10 cellular contexts compared by ENCODE assay signal in genomic region chr1:209490013-209490412, GRCh38.
DNase-seq lines count a peak whose midpoint lies in the region; ATAC-seq, FAIRE-seq and TF ChIP-seq lines count a peak whose summit lies in the region.
"Had no signal": no experiment of that assay in that cellular context is flagged by ENCODE, and none has a peak within 500 bp of the region (broad histone marks: within the 10 kb centered on the region; RNA-seq: fewer than 3 reads in every experiment).

No MANE protein-coding gene starts in this region.

- H3K4me2 ChIP-seq in HepG2 (ENCODE audit: low read depth, low read length): no peak overlapping the region

- TF ChIP-seq RAD21 in liver (IDR thresholded peaks at IDR 0.05) (peak; percentile 16), HepG2 (CRISPR knock-in tag; IDR thresholded peaks at IDR 0.05) (no peak)

- H3K4me1 ChIP-seq in liver (ENCODE audit: control insufficient read depth in 4 of 4, insufficient read depth in 4 of 4, low read length in 3 of 4) (peaks cover 0 to 4% (median 3%) of the 10 kb centered on the region in 4 donors), HepG2 (ENCODE audit: insufficient read depth, low read length) (no peaks in the 10 kb centered on the region), vagina (no peaks in the 10 kb centered on the region)

- FAIRE-seq in HepG2 (lab: Jason Lieb, UNC): no peak

- CTCF ChIA-PET in HepG2 (lab: Yijun Ruan, JAX; ENCODE audit: low intra/inter-chr PET ratio, low total read pairs): no interaction called here

- H3K9ac ChIP-seq in liver (ENCODE audit: low read depth in 1 of 2, low read length in 2 of 2) (no peak overlapping the region), HepG2 (ENCODE audit: insufficient read depth, low read depth, low read length) (no peak overlapping the region)

- POLR2A ChIA-PET in HepG2 (lab: Yijun Ruan, JAX): no interaction called here

- H3K27me3 ChIP-seq in liver (ENCODE audit: control insufficient read depth in 4 of 4, insufficient read depth in 4 of 4, low read length in 3 of 4) (no peaks in the 10 kb centered on the region), HepG2 (ENCODE audit: control insufficient read depth in 1 of 2, insufficient read depth in 2 of 2, low read length in 2 of 2) (no peaks in the 10 kb centered on the region), vagina (no peaks in the 10 kb centered on the region)

- H3K79me2 ChIP-seq in HepG2 (ENCODE audit: insufficient read depth, low read length): no peaks in the 10 kb centered on the region

- in situ Hi-C loops in HepG2 (cut with HindIII; ENCODE audit: extremely low pct_ligation_motif_present, low pct_unique_long_range_greater_than_20kb) (no loop called here), SK-MEL-5 (cut with HindIII; ENCODE audit: low pct_unique_long_range_greater_than_20kb, low sequenced_read_pairs) (no loop called here)

- no TSS peak for BruUV-seq in HepG2 (replicated peaks; lab: Mats Ljungman, UMichigan)

- H3K27ac ChIP-seq in liver (ENCODE audit: low read depth in 1 of 2, low read length in 2 of 2) (no peak overlapping the region), HepG2 (ENCODE audit: extremely low read length, insufficient read depth, low read length) (no peak overlapping the region), vagina (no peak overlapping the region), caudate nucleus (ENCODE audit: low read depth, low read length) (no peak overlapping the region)

- TF ChIP-seq POLR2A in HepG2 (IDR thresholded peaks at IDR 0.05; ENCODE audit: insufficient read depth in 1 of 2, low read depth in 2 of 2, low read length in 2 of 2) (no peak), vagina (IDR thresholded peaks at IDR 0.05) (no peak)

- intact Hi-C loops in HepG2 (cut with micrococcal nuclease; ENCODE audit: unreplicated experiment) (no loop called here), vagina (cut with DNase I) (no loop called here)

- H4K20me1 ChIP-seq in HepG2 (ENCODE audit: insufficient read depth, low read length): no peaks in the 10 kb centered on the region

- H3K36me3 ChIP-seq in liver (ENCODE audit: control insufficient read depth in 4 of 4, insufficient read depth in 3 of 4, low read depth in 1 of 4, low read length in 3 of 4) (no peaks in the 10 kb centered on the region), HepG2 (replicated peaks in 1 of 2; ENCODE audit: control insufficient read depth in 1 of 2, insufficient read depth in 2 of 2, low read length in 2 of 2) (no peaks in the 10 kb centered on the region), vagina (no peaks in the 10 kb centered on the region)

- TF ChIP-seq CTCF in liver (IDR thresholded peaks at IDR 0.05; ENCODE audit: low read depth, low read length, missing input control) (no peak), HepG2 (CRISPR knock-in tag; IDR thresholded peaks at IDR 0.05) (no peak), foreskin fibroblast (IDR thresholded peaks at IDR 0.05; ENCODE audit: low read depth, low read length) (peak; percentile 29), vagina (IDR thresholded peaks at IDR 0.05) (no peak)

- ATAC-seq in HepG2: no peak

- WGBS in liver: 74% methylated on average over 3 of the region's 3 CpGs
- WGBS in HepG2 (ENCODE audit: low lambda C conversion rate): 11% methylated on average over 3 of the region's 3 CpGs

- DNase-seq in HepG2 (ENCODE audit: low spot score) (no peak), SK-MEL-5 (ENCODE audit: low read depth, low spot score) (peak; percentile 24), foreskin fibroblast (peak; percentile 7 to 28), vagina (ENCODE audit: extremely low spot score in 2 of 2) (no peak), COLO668 (lab: John Stamatoyannopoulos, UW; ENCODE audit: unreplicated experiment) (no peak), caudate nucleus (lab: John Stamatoyannopoulos, UW) (no peak)
- no peak for DNase-seq in activated CD4-positive, alpha-beta T cell treated with anti-CD3 and anti-CD28 coated beads for 48 hours
- DNase-seq: Calu3; effector memory CD4-positive, alpha-beta T cell had no signal

- H3K9me3 ChIP-seq in liver (ENCODE audit: control insufficient read depth in 4 of 4, low read length in 3 of 4) (no peaks in the 10 kb centered on the region), HepG2 (ENCODE audit: low read length) (peaks cover under 1% of the 10 kb centered on the region; the same call in 1 of the 2 replicates), vagina (no peaks in the 10 kb centered on the region)

- H3K4me3 ChIP-seq in liver (ENCODE audit: low read depth in 1 of 3, low read length in 3 of 3) (no peak overlapping the region), HepG2 (replicated peaks in 1 of 3; ENCODE audit: insufficient read depth in 1 of 3, low read depth in 2 of 3, low read length in 3 of 3) (no peak overlapping the region), foreskin fibroblast (ENCODE audit: low read depth in 1 of 2, low read length in 2 of 2) (no peak overlapping the region), vagina (no peak overlapping the region)

- H2AFZ ChIP-seq in HepG2 (ENCODE audit: low read length): no peak overlapping the region

- TF ChIP-seq EP300 in HepG2 (IDR thresholded peaks at IDR 0.05; ENCODE audit: low read depth in 2 of 2, low read length in 2 of 2): no peak
- no peak for TF ChIP-seq EP300 in HepG2 (CRISPR knock-in tag; IDR thresholded peaks at IDR 0.05; ENCODE audit: borderline replicate concordance)

TF ChIP-seq in liver, 16 proteins besides CTCF, POLR2A, EP300 and RAD21 (continues in another document):
- TF ChIP-seq REST (IDR thresholded peaks at IDR 0.05) (no peak), SP1 (IDR thresholded peaks at IDR 0.05) (no peak), FOXA2 (IDR thresholded peaks at IDR 0.05) (no peak), RXRA (IDR thresholded peaks at IDR 0.05) (no peak), HNF4A (conservative IDR thresholded peaks at IDR 0.05) (no peak), FOXA1 (IDR thresholded peaks at IDR 0.05) (no peak)
- TF ChIP-seq, protein P1, sequence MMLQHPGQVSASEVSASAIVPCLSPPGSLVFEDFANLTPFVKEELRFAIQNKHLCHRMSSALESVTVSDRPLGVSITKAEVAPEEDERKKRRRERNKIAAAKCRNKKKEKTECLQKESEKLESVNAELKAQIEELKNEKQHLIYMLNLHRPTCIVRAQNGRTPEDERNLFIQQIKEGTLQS (IDR thresholded peaks at IDR 0.05): no peak

TF ChIP-seq in HepG2, 621 proteins besides CTCF, POLR2A, EP300 and RAD21:
- TF ChIP-seq ZNF788 (CRISPR knock-in tag; IDR thresholded peaks at IDR 0.05; ENCODE audit: borderline replicate concordance) (no peak), ZSCAN12 (CRISPR knock-in tag; IDR thresholded peaks at IDR 0.05) (no peak), SUZ12 (IDR thresholded peaks at IDR 0.05; ENCODE audit: low read depth, low read length) (no peak), SSRP1 (CRISPR knock-in tag; IDR thresholded peaks at IDR 0.05) (no peak), KDM4B (CRISPR knock-in tag; IDR thresholded peaks at IDR 0.05) (no peak), NAIF1 (CRISPR knock-in tag; IDR thresholded peaks at IDR 0.05; ENCODE audit: borderline replicate concordance) (no peak), ZKSCAN8 (CRISPR knock-in tag; IDR thresholded peaks at IDR 0.05; ENCODE audit: borderline replicate concordance) (no peak), ZNF703 (CRISPR knock-in tag; IDR thresholded peaks at IDR 0.05; ENCODE audit: borderline replicate concordance) (no peak), NFYB (CRISPR knock-in tag; IDR thresholded peaks at IDR 0.05) (no peak), GATA4 (IDR thresholded peaks at IDR 0.05; ENCODE audit: borderline replicate concordance, low read depth) (no peak), PAWR (CRISPR knock-in tag; IDR thresholded peaks at IDR 0.05; ENCODE audit: borderline replicate concordance) (no peak), ETV6 (CRISPR knock-in tag; conservative IDR thresholded peaks at IDR 0.05) (no peak), HDAC2 (CRISPR knock-in tag; IDR thresholded peaks at IDR 0.05) (no peak), BRD4 (CRISPR knock-in tag; IDR thresholded peaks at IDR 0.05) (no peak)
- TF ChIP-seq, protein P2, sequence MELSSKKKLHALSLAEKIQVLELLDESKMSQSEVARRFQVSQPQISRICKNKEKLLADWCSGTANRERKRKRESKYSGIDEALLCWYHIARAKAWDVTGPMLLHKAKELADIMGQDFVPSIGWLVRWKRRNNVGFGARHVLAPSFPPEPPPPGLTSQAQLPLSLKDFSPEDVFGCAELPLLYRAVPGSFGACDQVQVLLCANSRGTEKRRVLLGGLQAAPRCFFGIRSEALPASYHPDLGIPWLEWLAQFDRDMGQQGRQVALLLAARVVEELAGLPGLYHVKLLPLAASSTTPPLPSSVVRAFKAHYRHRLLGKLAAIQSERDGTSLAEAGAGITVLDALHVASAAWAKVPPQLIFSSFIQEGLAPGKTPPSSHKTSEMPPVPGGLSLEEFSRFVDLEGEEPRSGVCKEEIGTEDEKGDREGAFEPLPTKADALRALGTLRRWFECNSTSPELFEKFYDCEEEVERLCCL (CRISPR knock-in tag; IDR thresholded peaks at IDR 0.05; ENCODE audit: borderline replicate concordance): no peak
TF ChIP-seq in HepG2: peak in this region for 0.

Comparison
In these comparisons a context has a peak if more than half of its experiments do, and no peak if none do; other contexts are left out.
1. DNase-seq: peak in SK-MEL-5 (single experiment) and foreskin fibroblast (2 of 2); none in HepG2 (single experiment), vagina (0 of 2), COLO668 (single experiment), activated CD4-positive, alpha-beta T cell treated with anti-CD3 and anti-CD28 coated beads for 48 hours (single experiment) and caudate nucleus (0 of 61).